In genomic region chr15:45171912-45172311, GRCh38 we compare ENCODE assay signal across 1 cellular context.
TF ChIP-seq lines count a peak whose summit lies in the region.

No MANE protein-coding gene starts in this region.

TF ChIP-seq in IMR-90, 13 proteins besides CTCF, POLR2A, EP300 and RAD21:
- TF ChIP-seq RFX5 (IDR thresholded peaks at IDR 0.05; ENCODE audit: low read depth, low read length) (no peak), SMC3 (IDR thresholded peaks at IDR 0.05; ENCODE audit: low read depth, low read length) (no peak), RCOR1 (IDR thresholded peaks at IDR 0.05; ENCODE audit: insufficient replicate concordance, low read length) (no peak), CHD1 (IDR thresholded peaks at IDR 0.05; ENCODE audit: low read depth, low read length) (no peak), NFE2L2 (IDR thresholded peaks at IDR 0.05; ENCODE audit: low read depth, low read length) (no peak), MAZ (IDR thresholded peaks at IDR 0.05; ENCODE audit: borderline replicate concordance, low read depth, low read length) (no peak), BHLHE40 (IDR thresholded peaks at IDR 0.05; ENCODE audit: low read depth, low read length) (no peak), FOS (IDR thresholded peaks at IDR 0.05; ENCODE audit: low read depth, low read length) (no peak), MXI1 (IDR thresholded peaks at IDR 0.05; ENCODE audit: borderline replicate concordance, low read depth, low read length) (no peak), ELK1 (IDR thresholded peaks at IDR 0.05; ENCODE audit: borderline replicate concordance, low read depth, low read length) (no peak), MAFK (IDR thresholded peaks at IDR 0.05; ENCODE audit: low read depth, low read length) (no peak)
- TF ChIP-seq, protein P1, sequence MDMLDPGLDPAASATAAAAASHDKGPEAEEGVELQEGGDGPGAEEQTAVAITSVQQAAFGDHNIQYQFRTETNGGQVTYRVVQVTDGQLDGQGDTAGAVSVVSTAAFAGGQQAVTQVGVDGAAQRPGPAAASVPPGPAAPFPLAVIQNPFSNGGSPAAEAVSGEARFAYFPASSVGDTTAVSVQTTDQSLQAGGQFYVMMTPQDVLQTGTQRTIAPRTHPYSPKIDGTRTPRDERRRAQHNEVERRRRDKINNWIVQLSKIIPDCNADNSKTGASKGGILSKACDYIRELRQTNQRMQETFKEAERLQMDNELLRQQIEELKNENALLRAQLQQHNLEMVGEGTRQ (IDR thresholded peaks at IDR 0.05; ENCODE audit: low read depth, low read length), result no peak
